ENCODE assay signal across 2 cellular contexts in the genomic region with DNA sequence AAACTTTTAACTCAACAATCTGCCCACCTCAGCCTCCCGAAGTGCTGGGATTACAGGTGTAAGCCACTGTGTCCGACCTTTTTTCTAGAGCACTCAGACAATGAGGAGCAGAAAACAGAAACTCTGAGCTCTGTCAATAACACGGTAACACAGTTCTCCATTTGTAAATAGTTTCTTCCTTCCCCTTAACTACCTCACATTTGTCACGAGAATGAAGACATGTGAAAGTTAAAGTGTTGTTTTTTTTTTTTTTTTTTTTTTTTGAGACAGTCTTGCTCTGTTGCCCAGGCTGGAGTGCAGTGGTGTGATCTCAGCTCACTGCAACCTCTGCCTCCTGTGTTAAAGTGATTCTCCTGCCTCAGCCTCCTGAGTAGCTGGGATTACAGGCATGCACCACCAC.
TF ChIP-seq lines count a peak whose summit lies in the region.

No MANE protein-coding gene starts in this region.

TF ChIP-seq in HEK293, 187 proteins besides CTCF, POLR2A, EP300 and RAD21:
- TF ChIP-seq, protein P1, sequence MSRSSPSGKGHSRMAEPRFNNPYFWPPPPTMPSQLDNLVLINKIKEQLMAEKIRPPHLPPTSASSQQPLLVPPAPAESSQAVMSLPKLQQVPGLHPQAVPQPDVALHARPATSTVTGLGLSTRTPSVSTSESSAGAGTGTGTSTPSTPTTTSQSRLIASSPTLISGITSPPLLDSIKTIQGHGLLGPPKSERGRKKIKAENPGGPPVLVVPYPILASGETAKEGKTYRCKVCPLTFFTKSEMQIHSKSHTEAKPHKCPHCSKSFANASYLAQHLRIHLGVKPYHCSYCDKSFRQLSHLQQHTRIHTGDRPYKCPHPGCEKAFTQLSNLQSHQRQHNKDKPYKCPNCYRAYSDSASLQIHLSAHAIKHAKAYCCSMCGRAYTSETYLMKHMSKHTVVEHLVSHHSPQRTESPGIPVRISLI (tag by site-specific recombination; IDR thresholded peaks at IDR 0.05) = peak; percentile 75; the same call in 1 of the 2 replicates

TF ChIP-seq in GM12878, 131 proteins besides CTCF, POLR2A, EP300 and RAD21:
- peak; percentile 22; the same call in 1 of the 2 replicates for TF ChIP-seq ZNF384 (IDR thresholded peaks at IDR 0.05; ENCODE audit: borderline replicate concordance, low read depth, low read length)
- peak; percentile 29; the same call in 1 of the 2 replicates for TF ChIP-seq ATF7 (IDR thresholded peaks at IDR 0.05; ENCODE audit: low read depth)
- TF ChIP-seq HDGF (IDR thresholded peaks at IDR 0.05) = 0 out of 2 replicates have a peak, but pooled peaks have one; percentile 29
- TF ChIP-seq, protein P2, sequence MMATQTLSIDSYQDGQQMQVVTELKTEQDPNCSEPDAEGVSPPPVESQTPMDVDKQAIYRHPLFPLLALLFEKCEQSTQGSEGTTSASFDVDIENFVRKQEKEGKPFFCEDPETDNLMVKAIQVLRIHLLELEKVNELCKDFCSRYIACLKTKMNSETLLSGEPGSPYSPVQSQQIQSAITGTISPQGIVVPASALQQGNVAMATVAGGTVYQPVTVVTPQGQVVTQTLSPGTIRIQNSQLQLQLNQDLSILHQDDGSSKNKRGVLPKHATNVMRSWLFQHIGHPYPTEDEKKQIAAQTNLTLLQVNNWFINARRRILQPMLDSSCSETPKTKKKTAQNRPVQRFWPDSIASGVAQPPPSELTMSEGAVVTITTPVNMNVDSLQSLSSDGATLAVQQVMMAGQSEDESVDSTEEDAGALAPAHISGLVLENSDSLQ (IDR thresholded peaks at IDR 0.05) = peak; percentile 29; the same call in 1 of the 2 replicates
